Comparison of ENCODE assay signal across 9 cellular contexts in the genomic region with DNA sequence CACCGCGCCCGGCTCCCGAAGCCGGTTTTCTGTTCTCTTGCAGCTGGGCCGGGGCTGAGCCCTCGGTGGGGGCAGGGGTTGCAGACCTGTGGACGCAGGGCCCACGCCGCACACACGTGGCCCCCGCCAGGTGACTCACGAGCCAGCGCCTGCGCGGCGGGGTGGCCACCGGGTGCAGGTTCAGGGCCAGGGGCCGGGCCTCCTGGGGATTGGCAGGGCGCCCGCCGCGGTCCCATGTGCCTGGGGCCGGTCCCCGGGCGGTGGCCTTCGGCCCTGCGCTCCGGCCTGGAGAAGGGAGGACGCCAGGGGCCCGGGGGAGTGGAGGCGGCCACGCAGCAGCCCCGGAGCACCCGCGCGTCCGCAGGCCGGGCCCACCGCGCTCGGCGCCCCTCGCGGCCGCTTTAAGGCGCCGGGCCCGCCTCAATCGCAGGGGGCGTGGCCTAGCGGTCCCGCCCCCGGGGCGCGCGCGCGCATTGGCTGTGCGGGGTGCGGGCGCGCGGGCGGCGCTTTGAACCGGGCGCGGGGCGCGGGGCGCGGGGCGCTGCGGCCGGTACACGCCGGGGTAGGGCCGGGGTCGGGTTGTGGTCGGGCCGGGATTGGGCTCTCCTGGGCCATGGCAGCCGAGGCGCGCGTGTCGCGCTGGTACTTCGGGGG. TPM values are rescaled to one million over a fixed set of nuclear protein-coding genes. Genes with fewer than 3 reads are reported as not detected.
DNase-seq lines count a peak whose midpoint lies in the region; ATAC-seq, FAIRE-seq and TF ChIP-seq lines count a peak whose summit lies in the region.
"Had no signal": no experiment of that assay in that cellular context is flagged by ENCODE, and none has a peak within 500 bp of the region (broad histone marks: within the 10 kb centered on the region; RNA-seq: fewer than 3 reads in every experiment).

A gene with protein sequence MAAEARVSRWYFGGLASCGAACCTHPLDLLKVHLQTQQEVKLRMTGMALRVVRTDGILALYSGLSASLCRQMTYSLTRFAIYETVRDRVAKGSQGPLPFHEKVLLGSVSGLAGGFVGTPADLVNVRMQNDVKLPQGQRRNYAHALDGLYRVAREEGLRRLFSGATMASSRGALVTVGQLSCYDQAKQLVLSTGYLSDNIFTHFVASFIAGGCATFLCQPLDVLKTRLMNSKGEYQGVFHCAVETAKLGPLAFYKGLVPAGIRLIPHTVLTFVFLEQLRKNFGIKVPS (plus strand): TSS at position 471 of the 654 bp plus-strand sequence. CDS start 143 bp downstream, at position 614.

- no peaks in the 10 kb centered on the region for H3K9me3 ChIP-seq in kidney (ENCODE audit: control insufficient read depth in 1 of 2, low read length in 2 of 2)

- DNase-seq in NCI-H1417 (lab: John Stamatoyannopoulos, UW) (peak; percentile 86 to 94 (median 90)), NCI-H1417 treated with DMSO at 0.1 percent for 48 hours (lab: John Stamatoyannopoulos, UW) (no peak), NCI-H226 (peak; percentile 80), caudate nucleus (lab: John Stamatoyannopoulos, UW) (peak in 51 of 61 donors; percentile 16 to 86 (median 65)), kidney (peak; percentile 95)
- DNase-seq in activated CD4-positive, CD25-positive, alpha-beta regulatory T cell (lab: John Stamatoyannopoulos, UW): peak; percentile 59 to 71 (median 64)
- DNase-seq in stimulated activated CD4-positive, alpha-beta T cell treated with anti-CD3 and anti-CD28 coated beads, Interleukin-12 subunit alpha, Interleukin-12 subunit beta, amount 100 ng/mL, for 4 hours: peak; percentile 84

- peak; percentile 49 for ATAC-seq in HG03064 (IDR thresholded peaks at IDR 0.05; ENCODE audit: low read depth, unreplicated experiment)

- H3K4me3 ChIP-seq in kidney (ENCODE audit: low read length in 2 of 2): peak within 1 kb of the TSS; percentile 56 to 70

- H3K27ac ChIP-seq in caudate nucleus (ENCODE audit: low read depth, low read length) (no peak within 1 kb of the TSS), kidney (ENCODE audit: low read depth in 2 of 2, low read length in 2 of 2) (peak within 1 kb of the TSS; percentile 51 to 65)

- H3K9ac ChIP-seq in kidney (ENCODE audit: low read length in 2 of 2): peak within 1 kb of the TSS in 1 of 2 donors; percentile 77

- no peak for FAIRE-seq in kidney (lab: Jason Lieb, UNC)
- FAIRE-seq: A204.1 had no signal

- H3K36me3 ChIP-seq in kidney (ENCODE audit: control insufficient read depth in 1 of 2, insufficient read depth in 2 of 2, low read length in 2 of 2): no peaks in the 10 kb centered on the region

- no peak for TF ChIP-seq CTCF in kidney (IDR thresholded peaks at IDR 0.05; ENCODE audit: borderline replicate concordance, extremely low read depth, insufficient read depth)

- intact Hi-C loops in kidney (cut with DNase I): no loop called here

- peaks cover 7 to 35% of the 10 kb centered on the region in 2 donors for H3K4me1 ChIP-seq in kidney (ENCODE audit: control insufficient read depth in 1 of 2, insufficient read depth in 1 of 2, low read depth in 1 of 2, low read length in 2 of 2)

RNA-seq across cellular contexts. Expression of the gene that starts here (rescaled TPM):
- total RNA-seq in kidney: 19.9 TPM
- 94.5 TPM for polyA plus RNA-seq in kidney (ENCODE audit: insufficient read depth, low read depth, low replicate concordance)
